Comparison of ENCODE assay signal across 19 cellular contexts in genomic region chr16:66486199-66486772, GRCh38. TPM values are rescaled to one million over a fixed set of nuclear protein-coding genes. Genes with fewer than 3 reads are reported as not detected.
A peak's percentile ranks its signal among the peaks of the same experiment; 100 is the strongest.
DNase-seq lines count a peak whose midpoint lies in the region; ATAC-seq, FAIRE-seq and TF ChIP-seq lines count a peak whose summit lies in the region.
"Had no signal": no experiment of that assay in that cellular context is flagged by ENCODE, and none has a peak within 500 bp of the region (broad histone marks: within the 10 kb centered on the region; RNA-seq: fewer than 3 reads in every experiment).

No MANE protein-coding gene starts in this region.

- H3K36me3 Mint-ChIP-seq in CD14-positive monocyte = peaks cover 21 to 28% of the 10 kb centered on the region in 2 donors
- peaks cover 4% of the 10 kb centered on the region for H3K36me3 Mint-ChIP-seq in astrocyte (ENCODE audit: low read depth, unreplicated experiment)
- no peaks in the 10 kb centered on the region for H3K36me3 Mint-ChIP-seq in natural killer cell treated with Interleukin-12 subunit alpha and Interleukin-12 subunit beta and Interleukin-15 and Interleukin-18, amount 100 ng/mL, for 72 hours

- no peaks in the 10 kb centered on the region for H3K36me3 ChIP-seq in astrocyte (ENCODE audit: insufficient read depth, low read length)
- no peaks in the 10 kb centered on the region for H3K36me3 ChIP-seq in lower lobe of right lung
- peaks cover 0 to 4% of the 10 kb centered on the region in 2 donors for H3K36me3 ChIP-seq in stomach smooth muscle (ENCODE audit: control insufficient read depth in 2 of 2, insufficient read depth in 2 of 2, low read length in 2 of 2)

- H3K9ac ChIP-seq in astrocyte (ENCODE audit: low read length) (peak overlapping the region; percentile 8), stomach smooth muscle (ENCODE audit: low read length in 2 of 2) (no peak overlapping the region)

- H3K9me3 Mint-ChIP-seq in CD14-positive monocyte (peaks cover 0 to 2% (median 0%) of the 10 kb centered on the region in 7 donors), astrocyte (ENCODE audit: unreplicated experiment) (no peaks in the 10 kb centered on the region)
- H3K9me3 Mint-ChIP-seq in natural killer cell treated with Interleukin-12 subunit alpha and Interleukin-12 subunit beta and Interleukin-15 and Interleukin-18, amount 100 ng/mL, for 72 hours = no peaks in the 10 kb centered on the region

- H3K4me3 ChIP-seq in astrocyte (ENCODE audit: insufficient read depth, low read depth, low read length) (no peak overlapping the region), lower lobe of right lung (no peak overlapping the region), stomach smooth muscle (ENCODE audit: low read length in 2 of 2) (no peak overlapping the region)
- H3K4me3 ChIP-seq: psoas muscle had no signal

- no peak overlapping the region for H3K27ac ChIP-seq in astrocyte (ENCODE audit: low read depth, low read length)
- H3K27ac ChIP-seq in lower lobe of right lung = peak overlapping the region; percentile 67
- peak overlapping the region; percentile 31 for H3K27ac ChIP-seq in stomach smooth muscle (ENCODE audit: low read length)
- H3K27ac ChIP-seq: foreskin keratinocyte, psoas muscle had no signal

- H3K4me1 Mint-ChIP-seq in CD14-positive monocyte (peaks cover 63% of the 10 kb centered on the region), astrocyte (ENCODE audit: low read depth, unreplicated experiment) (peaks cover 10% of the 10 kb centered on the region)
- peaks cover 14 to 16% of the 10 kb centered on the region in 2 donors for H3K4me1 Mint-ChIP-seq in natural killer cell treated with Interleukin-12 subunit alpha and Interleukin-12 subunit beta and Interleukin-15 and Interleukin-18, amount 100 ng/mL, for 72 hours (ENCODE audit: low read depth in 2 of 2)

- DNase-seq in CD14-positive monocyte (ENCODE audit: low spot score) = no peak
- DNase-seq in astrocyte (ENCODE audit: low read depth) = no peak
- DNase-seq in lower lobe of right lung = no peak
- no peak for DNase-seq in natural killer cell treated with Interleukin-12 subunit alpha and Interleukin-12 subunit beta and Interleukin-15 and Interleukin-18, amount 100 ng/mL, for 72 hours (ENCODE audit: low spot score)
- no peak for DNase-seq in stimulated activated CD4-positive, alpha-beta T cell treated with anti-CD3 and anti-CD28 coated beads, Interleukin-4, amount 100 ng/mL, for 1 hour
- no peak for DNase-seq in RPMI8226
- DNase-seq in GM12891 (ENCODE audit: insufficient read length, low spot score) = no peak
- DNase-seq: activated CD4-positive, CD25-positive, alpha-beta regulatory T cell treated with anti-CD3 and anti-CD28 coated beads, Interleukin-2, amount 50 U/mL, for 72 hours; activated gamma-delta T cell treated with Interleukin-2 at 50 U/mL for 16 hours; Calu3; NCI-H1092 treated with DMSO at 0.1 percent for 48 hours; NCI-H2107; NCI-H526 treated with DMSO at 0.1 percent for 48 hours; psoas muscle; stimulated activated naive CD8-positive, alpha-beta T cell treated with anti-CD3 and anti-CD28 coated beads, Interleukin-15, Interleukin-2, amounts not matched to agents 100 U/mL and 50 U/mL, for 24 hours had no signal

- no peak for ATAC-seq in lower lobe of right lung
- ATAC-seq in natural killer cell treated with Interleukin-12 subunit alpha and Interleukin-12 subunit beta and Interleukin-15 and Interleukin-18, amount 100 ng/mL, for 72 hours = no peak
- ATAC-seq: stimulated activated naive CD8-positive, alpha-beta T cell treated with anti-CD3 and anti-CD28 coated beads, Interleukin-15, Interleukin-2, amounts not matched to agents 100 U/mL and 50 U/mL, for 24 hours had no signal

- no peak for TF ChIP-seq CTCF in CD14-positive monocyte (IDR thresholded peaks at IDR 0.05)
- TF ChIP-seq CTCF in astrocyte (IDR thresholded peaks at IDR 0.05; ENCODE audit: insufficient read depth, low read depth, low read length) = no peak
- TF ChIP-seq CTCF in lower lobe of right lung (IDR thresholded peaks at IDR 0.05) = no peak

- no peaks in the 10 kb centered on the region for H3K79me2 ChIP-seq in astrocyte (ENCODE audit: insufficient read depth, low read length)

- H2AFZ ChIP-seq in astrocyte (ENCODE audit: low read depth, low read length) = no peak overlapping the region

- H3K27ac Mint-ChIP-seq in CD14-positive monocyte (peak overlapping the region in 6 of 7 donors; percentile 71 to 95 (median 88)), astrocyte (ENCODE audit: unreplicated experiment) (no peak overlapping the region)
- H3K27ac Mint-ChIP-seq in natural killer cell treated with Interleukin-12 subunit alpha and Interleukin-12 subunit beta and Interleukin-15 and Interleukin-18, amount 100 ng/mL, for 72 hours = no peak overlapping the region

- H3K4me3 Mint-ChIP-seq in CD14-positive monocyte (no peak overlapping the region), astrocyte (ENCODE audit: unreplicated experiment) (no peak overlapping the region)
- no peak overlapping the region for H3K4me3 Mint-ChIP-seq in natural killer cell treated with Interleukin-12 subunit alpha and Interleukin-12 subunit beta and Interleukin-15 and Interleukin-18, amount 100 ng/mL, for 72 hours

- H4K20me1 ChIP-seq in astrocyte (ENCODE audit: insufficient read depth, low read length) = no peaks in the 10 kb centered on the region

- H3K4me1 ChIP-seq in astrocyte (ENCODE audit: insufficient read depth, low read length) (peaks cover 18% of the 10 kb centered on the region), lower lobe of right lung (peaks cover 23% of the 10 kb centered on the region), stomach smooth muscle (ENCODE audit: control insufficient read depth, insufficient read depth, low read length) (peaks cover 23% of the 10 kb centered on the region)
- H3K4me1 ChIP-seq: foreskin keratinocyte, psoas muscle had no signal

- no peak overlapping the region for H3K4me2 ChIP-seq in astrocyte (ENCODE audit: low read length)

- no peak for TF ChIP-seq POLR2A in GM12891 (IDR thresholded peaks at IDR 0.05; ENCODE audit: low read depth, low read length)

- intact Hi-C loops in CD14-positive monocyte (cut with micrococcal nuclease) = loop anchor here in 1 of 2 donors (10.0 kb wide), 1 partner anchor 69 kb away; the partner anchor contains the start of genes CKLF and TK2
- intact Hi-C loops in lower lobe of right lung (cut with DNase I) = no loop called here

- FAIRE-seq in astrocyte (lab: Jason Lieb, UNC) = no peak
- FAIRE-seq in GM12891 (lab: Jason Lieb, UNC) = no peak

- H3K27me3 ChIP-seq in astrocyte (ENCODE audit: insufficient read depth, low read length) (no peaks in the 10 kb centered on the region), lower lobe of right lung (ENCODE audit: low read depth) (no peaks in the 10 kb centered on the region), stomach smooth muscle (ENCODE audit: control insufficient read depth in 1 of 2, insufficient read depth in 2 of 2, low read length in 2 of 2) (no peaks in the 10 kb centered on the region)
- H3K27me3 ChIP-seq: foreskin keratinocyte had no signal

- H3K9me3 ChIP-seq in astrocyte (ENCODE audit: insufficient read depth, low read depth, low read length) (no peaks in the 10 kb centered on the region), lower lobe of right lung (no peaks in the 10 kb centered on the region), stomach smooth muscle (ENCODE audit: control insufficient read depth in 2 of 2, low read length in 2 of 2) (no peaks in the 10 kb centered on the region)
- H3K9me3 ChIP-seq: psoas muscle had no signal

- H3K27me3 Mint-ChIP-seq in CD14-positive monocyte (ENCODE audit: low read depth in 3 of 3) = peaks cover 0 to 6% (median 2%) of the 10 kb centered on the region in 3 donors
- peaks cover 7% of the 10 kb centered on the region for H3K27me3 Mint-ChIP-seq in astrocyte (ENCODE audit: low read depth, unreplicated experiment)
- H3K27me3 Mint-ChIP-seq in natural killer cell treated with Interleukin-12 subunit alpha and Interleukin-12 subunit beta and Interleukin-15 and Interleukin-18, amount 100 ng/mL, for 72 hours = no peaks in the 10 kb centered on the region

TF ChIP-seq in GM12891, 5 proteins besides CTCF, POLR2A, EP300 and RAD21:
- TF ChIP-seq PAX5 (IDR thresholded peaks at IDR 0.05; ENCODE audit: insufficient read depth, low read length, severe bottlenecking) = no peak
- no peak for TF ChIP-seq SPI1 (IDR thresholded peaks at IDR 0.05; ENCODE audit: low read depth, low read length)

RNA-seq across cellular contexts. Expression of gene BEAN1, which starts 59.2 kb away (rescaled TPM):
- polyA plus RNA-seq in CD14-positive monocyte = under 1 TPM in 1 of 2 donors, not detected in 1; 0.81 TPM
- total RNA-seq in astrocyte = 1.2 and 2.1 TPM in 2 replicates
- 0.15 TPM for total RNA-seq in lower lobe of right lung
- not detected for total RNA-seq in natural killer cell treated with Interleukin-12 subunit alpha and Interleukin-12 subunit beta and Interleukin-15 and Interleukin-18, amount 100 ng/mL, for 72 hours
- polyA plus RNA-seq in GM12891 (2012; ENCODE audit: low read depth, missing spikeins) = not detected
- total RNA-seq: G401, psoas muscle, SK-MEL-5 had no signal

Comparison
In these comparisons a context has a peak if more than half of its experiments do, and no peak if none do; other contexts are left out.
1. H3K27ac Mint-ChIP-seq: peak in CD14-positive monocyte (6 of 7); none in astrocyte (single experiment) and natural killer cell treated with Interleukin-12 subunit alpha and Interleukin-12 subunit beta and Interleukin-15 and Interleukin-18, amount 100 ng/mL, for 72 hours (0 of 2).